8 cellular contexts compared by ENCODE assay signal in genomic region chr19:1874554-1875185, GRCh38. TPM values are rescaled to one million over a fixed set of nuclear protein-coding genes. Genes with fewer than 3 reads are reported as not detected.
DNase-seq lines count a peak whose midpoint lies in the region; ATAC-seq and TF ChIP-seq lines count a peak whose summit lies in the region.

No MANE protein-coding gene starts in this region.

- peak overlapping the region; percentile 51; the same call in 1 of the 2 replicates for H3K27ac ChIP-seq in SK-N-MC

- H3K4me3 ChIP-seq in SK-N-MC (peak overlapping the region; percentile 98), mucosa of descending colon (no peak overlapping the region)

- ATAC-seq in mucosa of descending colon: no peak

- peak; percentile 49 for DNase-seq in DMS 273 (lab: John Stamatoyannopoulos, UW; ENCODE audit: unreplicated experiment)
- no peak for DNase-seq in DMS 273 treated with DMSO at 0.1 percent for 48 hours (lab: John Stamatoyannopoulos, UW)
- no peak for DNase-seq in SK-N-MC (ENCODE audit: low read depth, low spot score)
- DNase-seq in epidermal melanocyte (ENCODE audit: insufficient read length, low spot score): peak; percentile 15
- DNase-seq in osteocyte (ENCODE audit: extremely low spot score, unreplicated experiment): no peak
- no peak for DNase-seq in mucosa of descending colon
- DNase-seq in stimulated activated CD4-positive, alpha-beta T cell treated with anti-CD3 and anti-CD28 coated beads, Interleukin-4, amount 100 ng/mL, for 1 hour: no peak
- no peak for DNase-seq in D341Med (ENCODE audit: low spot score)

- H3K9me3 ChIP-seq in SK-N-MC (ENCODE audit: low read depth, low read length) (no peaks in the 10 kb centered on the region), mucosa of descending colon (no peaks in the 10 kb centered on the region)

- TF ChIP-seq CTCF in osteocyte (IDR thresholded peaks at IDR 0.05) (no peak), mucosa of descending colon (IDR thresholded peaks at IDR 0.05) (no peak)

- intact Hi-C loops in mucosa of descending colon (cut with DNase I, micrococcal nuclease): no loop called here

- no peaks in the 10 kb centered on the region for H3K27me3 Mint-ChIP-seq in osteocyte (ENCODE audit: unreplicated experiment)

- H3K9ac ChIP-seq in SK-N-MC (ENCODE audit: insufficient read length): peak overlapping the region; percentile 97

- no peaks in the 10 kb centered on the region for H3K9me3 Mint-ChIP-seq in osteocyte (ENCODE audit: unreplicated experiment)

- no peaks in the 10 kb centered on the region for H3K36me3 Mint-ChIP-seq in osteocyte (ENCODE audit: unreplicated experiment)

- peak overlapping the region; percentile 91 for H3K27ac Mint-ChIP-seq in osteocyte (ENCODE audit: unreplicated experiment)

- H3K4me3 Mint-ChIP-seq in osteocyte (ENCODE audit: unreplicated experiment): peak overlapping the region; percentile 97

- peaks cover 4% of the 10 kb centered on the region; the same call in 1 of the 2 replicates for H3K36me3 ChIP-seq in SK-N-MC (ENCODE audit: insufficient read depth, low read length)
- no peaks in the 10 kb centered on the region for H3K36me3 ChIP-seq in mucosa of descending colon (ENCODE audit: low read depth)

- peaks cover 22% of the 10 kb centered on the region for H3K4me1 Mint-ChIP-seq in osteocyte (ENCODE audit: unreplicated experiment)

- H3K4me1 ChIP-seq in mucosa of descending colon (ENCODE audit: low read depth): peaks cover 16% of the 10 kb centered on the region

RNA-seq across cellular contexts. Expression of gene ABHD17A, which starts 10.6 kb away (rescaled TPM):
- total RNA-seq in osteocyte (63.4 and 64.0 TPM in 2 replicates), mucosa of descending colon (10 to 100 TPM; 60.9 to 65.8 (median 65.8) TPM)

RNA-seq across cellular contexts. Expression of gene KLF16, which starts 11.3 kb away (rescaled TPM):
- 25.1 and 26.3 TPM in 2 replicates for total RNA-seq in osteocyte
- total RNA-seq in mucosa of descending colon: 10 to 100 TPM; 22.6 to 26.5 (median 25.6) TPM

RNA-seq across cellular contexts. Expression of gene REXO1, which starts 26.4 kb away (rescaled TPM):
- total RNA-seq in osteocyte (29.8 and 39.3 TPM in 2 replicates), mucosa of descending colon (10 to 100 TPM; 45.4 to 54.3 (median 50.2) TPM)

RNA-seq across cellular contexts. Expression of gene ADAT3, which starts 30.5 kb away (rescaled TPM):
- total RNA-seq in osteocyte: 6.8 and 7.4 TPM in 2 replicates
- total RNA-seq in mucosa of descending colon: 10 to 100 TPM; 12.5 to 21.9 (median 19.6) TPM

RNA-seq across cellular contexts. Expression of gene SCAMP4, which starts 30.5 kb away (rescaled TPM):
- total RNA-seq in osteocyte (75.8 and 79.4 TPM in 2 replicates), mucosa of descending colon (10 to 100 TPM; 57.2 to 61.3 (median 59.8) TPM)

Comparison
In these comparisons a context has a peak if more than half of its experiments do, and no peak if none do; other contexts are left out.
1. DNase-seq: peak in DMS 273 (single experiment) and epidermal melanocyte (single experiment); none in DMS 273 treated with DMSO at 0.1 percent for 48 hours (single experiment), SK-N-MC (single experiment), osteocyte (single experiment), mucosa of descending colon (0 of 3), stimulated activated CD4-positive, alpha-beta T cell treated with anti-CD3 and anti-CD28 coated beads, Interleukin-4, amount 100 ng/mL, for 1 hour (single experiment) and D341Med (single experiment).